29 cellular contexts compared by ENCODE assay signal in genomic region chr3:169855514-169855913, GRCh38. TPM values are rescaled to one million over a fixed set of nuclear protein-coding genes. Genes with fewer than 3 reads are reported as not detected.
DNase-seq lines count a peak whose midpoint lies in the region; ATAC-seq, FAIRE-seq and TF ChIP-seq lines count a peak whose summit lies in the region.
"Had no signal": no experiment of that assay in that cellular context is flagged by ENCODE, and none has a peak within 500 bp of the region (broad histone marks: within the 10 kb centered on the region; RNA-seq: fewer than 3 reads in every experiment).

No MANE protein-coding gene starts in this region.

- no peaks in the 10 kb centered on the region for H3K4me1 ChIP-seq in HepG2 (ENCODE audit: insufficient read depth, low read length)
- no peaks in the 10 kb centered on the region for H3K4me1 ChIP-seq in right lobe of liver
- no peaks in the 10 kb centered on the region for H3K4me1 ChIP-seq in K562 (replicated peaks in 1 of 2; ENCODE audit: control insufficient read depth in 2 of 2, insufficient read depth in 2 of 2, low read length in 2 of 2)
- H3K4me1 ChIP-seq: BE2C, BLaER1 had no signal

- no peaks in the 10 kb centered on the region for H3K9me3 ChIP-seq in HepG2 (ENCODE audit: low read length)
- no peaks in the 10 kb centered on the region for H3K9me3 ChIP-seq in right lobe of liver
- no peaks in the 10 kb centered on the region for H3K9me3 ChIP-seq in K562 (replicated peaks; ENCODE audit: control insufficient read depth, insufficient read depth, low read depth, low read length)
- H3K9me3 ChIP-seq: BE2C, BLaER1 had no signal

- ATAC-seq in HepG2 = no peak
- ATAC-seq in right lobe of liver = no peak
- ATAC-seq in K562 = no peak
- ATAC-seq: GM12878 had no signal

- in situ Hi-C loops in HepG2 (cut with HindIII; ENCODE audit: extremely low pct_ligation_motif_present, low pct_unique_long_range_greater_than_20kb) (no loop called here), K562 (cut with MboI) (no loop called here)

- no peak for TF ChIP-seq CTCF in HepG2 (CRISPR knock-in tag; IDR thresholded peaks at IDR 0.05)
- TF ChIP-seq CTCF in right lobe of liver (IDR thresholded peaks at IDR 0.05) = no peak
- no peak for TF ChIP-seq CTCF in K562 (IDR thresholded peaks at IDR 0.05 in 2 of 3, conservative IDR thresholded peaks at IDR 0.05 in 1 of 3; ENCODE audit: insufficient read depth in 2 of 3, low read depth in 1 of 3, low read length in 3 of 3)

- intact Hi-C loops in HepG2 (cut with micrococcal nuclease; ENCODE audit: unreplicated experiment) (no loop called here), right lobe of liver (cut with DNase I) (no loop called here), K562 (cut with micrococcal nuclease) (no loop called here)

- 73% methylated on average over 3 of the region's 3 CpGs for WGBS in HepG2 (ENCODE audit: low lambda C conversion rate)
- 77% methylated on average over 3 of the region's 3 CpGs for WGBS in right lobe of liver (ENCODE audit: insufficient coverage, low coverage, low lambda C conversion rate, missing lambda C conversion rate)
- 11% methylated on average over 3 of the region's 3 CpGs for WGBS in K562 (ENCODE audit: insufficient coverage, low coverage, missing lambda C conversion rate)

- no peaks in the 10 kb centered on the region for H3K9me1 ChIP-seq in K562 (ENCODE audit: control insufficient read depth, insufficient read depth, low read length)

- no peak for TF ChIP-seq EP300 in HepG2 (IDR thresholded peaks at IDR 0.05; ENCODE audit: low read depth in 2 of 2, low read length in 2 of 2)
- no peak for TF ChIP-seq EP300 in HepG2 (CRISPR knock-in tag; IDR thresholded peaks at IDR 0.05; ENCODE audit: borderline replicate concordance)
- no peak for TF ChIP-seq EP300 in K562 (IDR thresholded peaks at IDR 0.05; ENCODE audit: low read length)

- H3K4me2 ChIP-seq in HepG2 (ENCODE audit: low read depth, low read length) = no peak overlapping the region
- H3K4me2 ChIP-seq in K562 (ENCODE audit: insufficient read depth, low read length) = no peak overlapping the region
- H3K4me2 ChIP-seq: BLaER1 had no signal

- TF ChIP-seq RAD21 in HepG2 (CRISPR knock-in tag; IDR thresholded peaks at IDR 0.05) = no peak
- no peak for TF ChIP-seq RAD21 in K562 (CRISPR knock-in tag; conservative IDR thresholded peaks at IDR 0.05 in 1 of 2, IDR thresholded peaks at IDR 0.05 in 1 of 2)

- H3K79me2 ChIP-seq in HepG2 (ENCODE audit: insufficient read depth, low read length) = no peaks in the 10 kb centered on the region
- no peaks in the 10 kb centered on the region for H3K79me2 ChIP-seq in K562 (ENCODE audit: control insufficient read depth, insufficient read depth, low read length)

- no peak overlapping the region for H3K27ac ChIP-seq in HepG2 (ENCODE audit: extremely low read length, insufficient read depth, low read length)
- no peak overlapping the region for H3K27ac ChIP-seq in right lobe of liver
- no peak overlapping the region for H3K27ac ChIP-seq in K562 (ENCODE audit: extremely low read depth, low read depth, low read length)
- H3K27ac ChIP-seq: 22Rv1, BLaER1 had no signal

- DNase-seq in HepG2 (ENCODE audit: low spot score) (no peak), right lobe of liver (no peak), K562 (ENCODE audit: extremely low read depth in 1 of 4, low spot score in 3 of 4) (no peak), putamen (ENCODE audit: low spot score) (no peak)
- DNase-seq: ACHN; BE2C; C1 segment of cervical spinal cord; CD4-positive, alpha-beta memory T cell; CD4-positive, CD25-positive, alpha-beta regulatory T cell; CD8-positive, alpha-beta memory T cell; COR-L47; DMS 273 treated with DMSO at 0.1 percent for 48 hours; DMS153; DMS53; DMS79; DND-41; EL; GDM1 had no signal

- POLR2A ChIA-PET in HepG2 (lab: Yijun Ruan, JAX) (no interaction called here), K562 (lab: Yijun Ruan, JAX) (no interaction called here)

- H3K36me3 ChIP-seq in HepG2 (replicated peaks in 1 of 2; ENCODE audit: control insufficient read depth in 1 of 2, insufficient read depth in 2 of 2, low read length in 2 of 2) (no peaks in the 10 kb centered on the region), right lobe of liver (no peaks in the 10 kb centered on the region), K562 (ENCODE audit: control insufficient read depth, insufficient read depth, low read length) (no peaks in the 10 kb centered on the region)
- H3K36me3 ChIP-seq: BE2C, BLaER1 had no signal

- no TSS peak for BruUV-seq in HepG2 (replicated peaks; lab: Mats Ljungman, UMichigan)
- no TSS peak for BruUV-seq in K562 (replicated peaks; lab: Mats Ljungman, UMichigan)

- CTCF ChIA-PET in HepG2 (lab: Yijun Ruan, JAX; ENCODE audit: low intra/inter-chr PET ratio, low total read pairs) (no interaction called here), K562 (lab: Yijun Ruan, JAX; ENCODE audit: low intra/inter-chr PET ratio) (no interaction called here)

- no peaks in the 10 kb centered on the region for H4K20me1 ChIP-seq in HepG2 (ENCODE audit: insufficient read depth, low read length)
- no peaks in the 10 kb centered on the region for H4K20me1 ChIP-seq in K562 (replicated peaks; ENCODE audit: control insufficient read depth, insufficient read depth, low read length)
- H4K20me1 ChIP-seq: BLaER1 had no signal

- H2AFZ ChIP-seq in HepG2 (ENCODE audit: low read length) (no peak overlapping the region), K562 (ENCODE audit: low read depth, low read length) (no peak overlapping the region)

- TF ChIP-seq POLR2A in HepG2 (IDR thresholded peaks at IDR 0.05; ENCODE audit: insufficient read depth in 1 of 2, low read depth in 2 of 2, low read length in 2 of 2) = no peak
- TF ChIP-seq POLR2A in right lobe of liver (IDR thresholded peaks at IDR 0.05) = no peak
- TF ChIP-seq POLR2A in K562 (conservative IDR thresholded peaks at IDR 0.05) = no peak

- H3K27me3 ChIP-seq in HepG2 (ENCODE audit: control insufficient read depth in 1 of 2, insufficient read depth in 2 of 2, low read length in 2 of 2) (no peaks in the 10 kb centered on the region; a peak in 1 of 5 replicates), right lobe of liver (no peaks in the 10 kb centered on the region), K562 (ENCODE audit: control insufficient read depth in 2 of 2, insufficient read depth in 2 of 2, low read length in 2 of 2) (peaks cover 13 to 26% of the 10 kb centered on the region in 2 experiments; a peak in 4 of 5 replicates)
- H3K27me3 ChIP-seq: BLaER1 had no signal

- H3K4me3 ChIP-seq in HepG2 (replicated peaks in 1 of 3; ENCODE audit: insufficient read depth in 1 of 3, low read depth in 2 of 3, low read length in 3 of 3) (no peak overlapping the region), right lobe of liver (no peak overlapping the region), K562 (no peak overlapping the region)
- H3K4me3 ChIP-seq: BLaER1, GM12878 had no signal

- FAIRE-seq in HepG2 (lab: Jason Lieb, UNC) = no peak
- no peak for FAIRE-seq in K562 (lab: Jason Lieb, UNC)
- FAIRE-seq: GM12878, GM12892, GM19239 had no signal

- H3K9ac ChIP-seq in HepG2 (ENCODE audit: insufficient read depth, low read depth, low read length) = no peak overlapping the region
- no peak overlapping the region for H3K9ac ChIP-seq in K562 (ENCODE audit: insufficient read depth in 1 of 2, low read depth in 2 of 2, low read length in 2 of 2)
- H3K9ac ChIP-seq: BLaER1 had no signal

RNA-seq across cellular contexts. Expression of gene LRRC31, which starts 14.2 kb away (rescaled TPM):
- total RNA-seq in HepG2 (2016; rRNA removed; fragmentation: Illumina TruSeq; extraction: Trizol) (not detected in 2 replicates), right lobe of liver (1 to 10 TPM in 5 of 6 experiments, under 1 TPM in 1; 0.78 to 5.0 (median 2.2) TPM), K562 (2014; rRNA removed) (not detected in 2 replicates), K562 (2014; rRNA removed; fragmentation: Illumina TruSeq; extraction: Trizol) (not detected in 2 replicates), K562 (2015; rRNA removed; fragmentation: Illumina TruSeq; extraction: Trizol) (not detected in 2 replicates), K562 (2021) (not detected in 2 replicates)
- total RNA-seq in HepG2 (2016; cell fraction: cytosol; rRNA removed; fragmentation: Illumina TruSeq; extraction: Trizol; ENCODE audit: low read depth) = not detected in 2 replicates
- not detected in 2 replicates for total RNA-seq in HepG2 (2016; cell fraction: insoluble cytoplasmic fraction; rRNA removed; fragmentation: Illumina TruSeq; extraction: Trizol)
- total RNA-seq in HepG2 (2016; cell fraction: membrane; rRNA removed; fragmentation: Illumina TruSeq; extraction: Trizol) = not detected in 2 replicates
- not detected in 2 replicates for total RNA-seq in HepG2 (2016; cell fraction: nucleus; rRNA removed; fragmentation: Illumina TruSeq; extraction: Trizol)
- polyA plus RNA-seq in HepG2 (2011; rRNA removed) (not detected in 2 replicates), K562 (2011; rRNA removed) (not detected in 2 replicates), K562 (2014; fragmentation: Illumina TruSeq; extraction: Trizol) (not detected in 2 replicates), K562 (2014; fragmentation: Nextera tagmentation; extraction: Ambion mirVana) (not detected), K562 (2014; rRNA removed) (not detected in 2 replicates)
- polyA plus RNA-seq in HepG2 (2011; cell fraction: cytosol; rRNA removed) = 0.04 TPM in 1 of 2 replicates, not detected in the other
- not detected in 2 replicates for polyA plus RNA-seq in HepG2 (2011; cell fraction: nucleus; rRNA removed)
- polyA plus RNA-seq in HepG2 (2012) = not detected in 2 replicates
- not detected in 2 replicates for polyA plus RNA-seq in HepG2 (2016; cell fraction: cytosol; fragmentation: Illumina TruSeq; extraction: Trizol; ENCODE audit: low read depth)
- polyA plus RNA-seq in HepG2 (2016; cell fraction: insoluble cytoplasmic fraction; fragmentation: Illumina TruSeq; extraction: Trizol; ENCODE audit: low read depth) = not detected in 2 replicates
- not detected in 2 replicates for polyA plus RNA-seq in HepG2 (2016; cell fraction: membrane; fragmentation: Illumina TruSeq; extraction: Trizol; ENCODE audit: low read depth)
- not detected in 2 replicates for polyA plus RNA-seq in HepG2 (2016; cell fraction: nucleus; fragmentation: Illumina TruSeq; extraction: Trizol; ENCODE audit: insufficient read depth, low read depth)
- not detected in 2 replicates for polyA minus RNA-seq in HepG2 (2011; rRNA and poly(A)+ RNA removed; ENCODE audit: low replicate concordance)
- polyA minus RNA-seq in HepG2 (2011; cell fraction: cytosol; rRNA and poly(A)+ RNA removed) = not detected in 2 replicates
- polyA minus RNA-seq in HepG2 (2011; cell fraction: nucleus; rRNA and poly(A)+ RNA removed) = not detected in 2 replicates
- total RNA-seq in K562 (2011; cell fraction: chromatin; rRNA removed; ENCODE audit: low replicate concordance) = not detected in 2 replicates
- not detected in 2 replicates for total RNA-seq in K562 (2011; cell fraction: nucleolus; rRNA removed)
- not detected in 2 replicates for total RNA-seq in K562 (2011; cell fraction: nucleoplasm; rRNA removed)
- not detected in 2 replicates for polyA plus RNA-seq in K562 (2011; cell fraction: cytosol; rRNA removed)
- polyA plus RNA-seq in K562 (2011; cell fraction: nucleus; rRNA removed) = not detected in 2 replicates
- not detected in 2 replicates for polyA plus RNA-seq in K562 (2012)
- polyA minus RNA-seq in K562 (2011; rRNA and poly(A)+ RNA removed) = not detected in 2 replicates
- polyA minus RNA-seq in K562 (2011; cell fraction: cytosol; rRNA and poly(A)+ RNA removed) = not detected in 2 replicates
- not detected in 2 replicates for polyA minus RNA-seq in K562 (2011; cell fraction: nucleus; rRNA and poly(A)+ RNA removed)
- total RNA-seq: A172; A673; CD4-positive, alpha-beta memory T cell; CD4-positive, CD25-positive, alpha-beta regulatory T cell; CD8-positive, alpha-beta memory T cell; Daoy; G401; GM12878 had no signal
- polyA plus RNA-seq: AG04450; CD14-positive monocyte; CD4-positive, alpha-beta memory T cell; CD4-positive, CD25-positive, alpha-beta regulatory T cell; CD8-positive, alpha-beta memory T cell had no signal

RNA-seq across cellular contexts. Expression of gene LRRC34, which starts 42.8 kb away (rescaled TPM):
- not detected in 2 replicates for total RNA-seq in HepG2 (2016; rRNA removed; fragmentation: Illumina TruSeq; extraction: Trizol)
- not detected in 2 replicates for total RNA-seq in HepG2 (2016; cell fraction: cytosol; rRNA removed; fragmentation: Illumina TruSeq; extraction: Trizol; ENCODE audit: low read depth)
- total RNA-seq in HepG2 (2016; cell fraction: insoluble cytoplasmic fraction; rRNA removed; fragmentation: Illumina TruSeq; extraction: Trizol) = not detected in 2 replicates
- not detected in 2 replicates for total RNA-seq in HepG2 (2016; cell fraction: membrane; rRNA removed; fragmentation: Illumina TruSeq; extraction: Trizol)
- not detected in 2 replicates for total RNA-seq in HepG2 (2016; cell fraction: nucleus; rRNA removed; fragmentation: Illumina TruSeq; extraction: Trizol)
- not detected in 2 replicates for polyA plus RNA-seq in HepG2 (2011; rRNA removed)
- polyA plus RNA-seq in HepG2 (2011; cell fraction: cytosol; rRNA removed) = not detected in 2 replicates
- not detected in 2 replicates for polyA plus RNA-seq in HepG2 (2011; cell fraction: nucleus; rRNA removed)
- 0.11 TPM in 1 of 2 replicates, not detected in the other for polyA plus RNA-seq in HepG2 (2012)
- not detected in 2 replicates for polyA plus RNA-seq in HepG2 (2016; cell fraction: cytosol; fragmentation: Illumina TruSeq; extraction: Trizol; ENCODE audit: low read depth)
- polyA plus RNA-seq in HepG2 (2016; cell fraction: insoluble cytoplasmic fraction; fragmentation: Illumina TruSeq; extraction: Trizol; ENCODE audit: low read depth) = not detected in 2 replicates
- not detected in 2 replicates for polyA plus RNA-seq in HepG2 (2016; cell fraction: membrane; fragmentation: Illumina TruSeq; extraction: Trizol; ENCODE audit: low read depth)
- not detected in 2 replicates for polyA plus RNA-seq in HepG2 (2016; cell fraction: nucleus; fragmentation: Illumina TruSeq; extraction: Trizol; ENCODE audit: insufficient read depth, low read depth)
- polyA minus RNA-seq in HepG2 (2011; rRNA and poly(A)+ RNA removed; ENCODE audit: low replicate concordance) = not detected in 2 replicates
- not detected in 2 replicates for polyA minus RNA-seq in HepG2 (2011; cell fraction: cytosol; rRNA and poly(A)+ RNA removed)
- not detected in 2 replicates for polyA minus RNA-seq in HepG2 (2011; cell fraction: nucleus; rRNA and poly(A)+ RNA removed)
- 1 to 10 TPM in 1 of 6 experiments, under 1 TPM in 4, not detected in 1; 0.06 to 1.9 (median 0.60) TPM for total RNA-seq in right lobe of liver
- not detected in 2 replicates for total RNA-seq in K562 (2011; cell fraction: chromatin; rRNA removed; ENCODE audit: low replicate concordance)
- total RNA-seq in K562 (2011; cell fraction: nucleolus; rRNA removed) = not detected in 2 replicates
- not detected in 2 replicates for total RNA-seq in K562 (2011; cell fraction: nucleoplasm; rRNA removed)
- total RNA-seq in K562 (2014; rRNA removed) = not detected in 2 replicates
- not detected in 2 replicates for total RNA-seq in K562 (2014; rRNA removed; fragmentation: Illumina TruSeq; extraction: Trizol)
- not detected in 2 replicates for total RNA-seq in K562 (2015; rRNA removed; fragmentation: Illumina TruSeq; extraction: Trizol)
- not detected in 2 replicates for total RNA-seq in K562 (2021)
- polyA plus RNA-seq in K562 (2011; rRNA removed) = not detected in 2 replicates
- not detected in 2 replicates for polyA plus RNA-seq in K562 (2011; cell fraction: cytosol; rRNA removed)
- polyA plus RNA-seq in K562 (2011; cell fraction: nucleus; rRNA removed) = not detected in 2 replicates
- 0.07 and 0.22 TPM in 2 replicates for polyA plus RNA-seq in K562 (2012)
- not detected in 2 replicates for polyA plus RNA-seq in K562 (2014; fragmentation: Illumina TruSeq; extraction: Trizol)
- polyA plus RNA-seq in K562 (2014; fragmentation: Nextera tagmentation; extraction: Ambion mirVana) = under 1 TPM; 0.17 to 0.30 TPM
- not detected in 2 replicates for polyA plus RNA-seq in K562 (2014; rRNA removed)
- not detected in 2 replicates for polyA minus RNA-seq in K562 (2011; rRNA and poly(A)+ RNA removed)
- polyA minus RNA-seq in K562 (2011; cell fraction: cytosol; rRNA and poly(A)+ RNA removed) = not detected in 2 replicates
- not detected in 2 replicates for polyA minus RNA-seq in K562 (2011; cell fraction: nucleus; rRNA and poly(A)+ RNA removed)
- total RNA-seq: A172; CD4-positive, CD25-positive, alpha-beta regulatory T cell; G401 had no signal

RNA-seq across cellular contexts. Expression of gene LRRIQ4, which starts 42.8 kb away (rescaled TPM):
- total RNA-seq in HepG2 (2016; rRNA removed; fragmentation: Illumina TruSeq; extraction: Trizol) (not detected in 2 replicates), right lobe of liver (not detected), K562 (2014; rRNA removed) (not detected in 2 replicates), K562 (2014; rRNA removed; fragmentation: Illumina TruSeq; extraction: Trizol) (not detected in 2 replicates), K562 (2015; rRNA removed; fragmentation: Illumina TruSeq; extraction: Trizol) (not detected in 2 replicates), K562 (2021) (not detected in 2 replicates)
- not detected in 2 replicates for total RNA-seq in HepG2 (2016; cell fraction: cytosol; rRNA removed; fragmentation: Illumina TruSeq; extraction: Trizol; ENCODE audit: low read depth)
- not detected in 2 replicates for total RNA-seq in HepG2 (2016; cell fraction: insoluble cytoplasmic fraction; rRNA removed; fragmentation: Illumina TruSeq; extraction: Trizol)
- not detected in 2 replicates for total RNA-seq in HepG2 (2016; cell fraction: membrane; rRNA removed; fragmentation: Illumina TruSeq; extraction: Trizol)
- not detected in 2 replicates for total RNA-seq in HepG2 (2016; cell fraction: nucleus; rRNA removed; fragmentation: Illumina TruSeq; extraction: Trizol)
- polyA plus RNA-seq in HepG2 (2011; rRNA removed) (not detected in 2 replicates), K562 (2011; rRNA removed) (not detected in 2 replicates), K562 (2014; fragmentation: Illumina TruSeq; extraction: Trizol) (not detected in 2 replicates), K562 (2014; fragmentation: Nextera tagmentation; extraction: Ambion mirVana) (not detected), K562 (2014; rRNA removed) (not detected in 2 replicates)
- polyA plus RNA-seq in HepG2 (2011; cell fraction: cytosol; rRNA removed) = not detected in 2 replicates
- not detected in 2 replicates for polyA plus RNA-seq in HepG2 (2011; cell fraction: nucleus; rRNA removed)
- not detected in 2 replicates for polyA plus RNA-seq in HepG2 (2012)
- not detected in 2 replicates for polyA plus RNA-seq in HepG2 (2016; cell fraction: cytosol; fragmentation: Illumina TruSeq; extraction: Trizol; ENCODE audit: low read depth)
- polyA plus RNA-seq in HepG2 (2016; cell fraction: insoluble cytoplasmic fraction; fragmentation: Illumina TruSeq; extraction: Trizol; ENCODE audit: low read depth) = not detected in 2 replicates
- polyA plus RNA-seq in HepG2 (2016; cell fraction: membrane; fragmentation: Illumina TruSeq; extraction: Trizol; ENCODE audit: low read depth) = not detected in 2 replicates
- not detected in 2 replicates for polyA plus RNA-seq in HepG2 (2016; cell fraction: nucleus; fragmentation: Illumina TruSeq; extraction: Trizol; ENCODE audit: insufficient read depth, low read depth)
- polyA minus RNA-seq in HepG2 (2011; rRNA and poly(A)+ RNA removed; ENCODE audit: low replicate concordance) = not detected in 2 replicates
- not detected in 2 replicates for polyA minus RNA-seq in HepG2 (2011; cell fraction: cytosol; rRNA and poly(A)+ RNA removed)
- polyA minus RNA-seq in HepG2 (2011; cell fraction: nucleus; rRNA and poly(A)+ RNA removed) = not detected in 2 replicates
- not detected in 2 replicates for total RNA-seq in K562 (2011; cell fraction: chromatin; rRNA removed; ENCODE audit: low replicate concordance)
- total RNA-seq in K562 (2011; cell fraction: nucleolus; rRNA removed) = not detected in 2 replicates
- not detected in 2 replicates for total RNA-seq in K562 (2011; cell fraction: nucleoplasm; rRNA removed)
- polyA plus RNA-seq in K562 (2011; cell fraction: cytosol; rRNA removed) = not detected in 2 replicates
- polyA plus RNA-seq in K562 (2011; cell fraction: nucleus; rRNA removed) = not detected in 2 replicates
- polyA plus RNA-seq in K562 (2012) = not detected in 2 replicates
- not detected in 2 replicates for polyA minus RNA-seq in K562 (2011; rRNA and poly(A)+ RNA removed)
- polyA minus RNA-seq in K562 (2011; cell fraction: cytosol; rRNA and poly(A)+ RNA removed) = not detected in 2 replicates
- not detected in 2 replicates for polyA minus RNA-seq in K562 (2011; cell fraction: nucleus; rRNA and poly(A)+ RNA removed)
- total RNA-seq: A172; CD4-positive, alpha-beta memory T cell; CD4-positive, CD25-positive, alpha-beta regulatory T cell; Daoy; G401 had no signal
- polyA plus RNA-seq: AG04450; CD14-positive monocyte; CD4-positive, alpha-beta memory T cell; CD4-positive, CD25-positive, alpha-beta regulatory T cell; CD8-positive, alpha-beta memory T cell had no signal

RNA-seq across cellular contexts. Expression of gene SAMD7, which starts 55.9 kb away (rescaled TPM):
- total RNA-seq in HepG2 (2016; rRNA removed; fragmentation: Illumina TruSeq; extraction: Trizol) = not detected in 2 replicates
- total RNA-seq in HepG2 (2016; cell fraction: cytosol; rRNA removed; fragmentation: Illumina TruSeq; extraction: Trizol; ENCODE audit: low read depth) = not detected in 2 replicates
- total RNA-seq in HepG2 (2016; cell fraction: insoluble cytoplasmic fraction; rRNA removed; fragmentation: Illumina TruSeq; extraction: Trizol) = not detected in 2 replicates
- not detected in 2 replicates for total RNA-seq in HepG2 (2016; cell fraction: membrane; rRNA removed; fragmentation: Illumina TruSeq; extraction: Trizol)
- not detected in 2 replicates for total RNA-seq in HepG2 (2016; cell fraction: nucleus; rRNA removed; fragmentation: Illumina TruSeq; extraction: Trizol)
- polyA plus RNA-seq in HepG2 (2011; rRNA removed) = not detected in 2 replicates
- polyA plus RNA-seq in HepG2 (2011; cell fraction: cytosol; rRNA removed) = not detected in 2 replicates
- not detected in 2 replicates for polyA plus RNA-seq in HepG2 (2011; cell fraction: nucleus; rRNA removed)
- polyA plus RNA-seq in HepG2 (2012) = not detected in 2 replicates
- polyA plus RNA-seq in HepG2 (2016; cell fraction: cytosol; fragmentation: Illumina TruSeq; extraction: Trizol; ENCODE audit: low read depth) = not detected in 2 replicates
- polyA plus RNA-seq in HepG2 (2016; cell fraction: insoluble cytoplasmic fraction; fragmentation: Illumina TruSeq; extraction: Trizol; ENCODE audit: low read depth) = not detected in 2 replicates
- not detected in 2 replicates for polyA plus RNA-seq in HepG2 (2016; cell fraction: membrane; fragmentation: Illumina TruSeq; extraction: Trizol; ENCODE audit: low read depth)
- polyA plus RNA-seq in HepG2 (2016; cell fraction: nucleus; fragmentation: Illumina TruSeq; extraction: Trizol; ENCODE audit: insufficient read depth, low read depth) = not detected in 2 replicates
- not detected in 2 replicates for polyA minus RNA-seq in HepG2 (2011; rRNA and poly(A)+ RNA removed; ENCODE audit: low replicate concordance)
- polyA minus RNA-seq in HepG2 (2011; cell fraction: cytosol; rRNA and poly(A)+ RNA removed) = not detected in 2 replicates
- not detected in 2 replicates for polyA minus RNA-seq in HepG2 (2011; cell fraction: nucleus; rRNA and poly(A)+ RNA removed)
- not detected for total RNA-seq in right lobe of liver
- total RNA-seq in K562 (2011; cell fraction: chromatin; rRNA removed; ENCODE audit: low replicate concordance) = not detected in 2 replicates
- not detected in 2 replicates for total RNA-seq in K562 (2011; cell fraction: nucleolus; rRNA removed)
- not detected in 2 replicates for total RNA-seq in K562 (2011; cell fraction: nucleoplasm; rRNA removed)
- not detected in 2 replicates for total RNA-seq in K562 (2014; rRNA removed)
- not detected in 2 replicates for total RNA-seq in K562 (2014; rRNA removed; fragmentation: Illumina TruSeq; extraction: Trizol)
- not detected in 2 replicates for total RNA-seq in K562 (2015; rRNA removed; fragmentation: Illumina TruSeq; extraction: Trizol)
- total RNA-seq in K562 (2021) = not detected in 2 replicates
- polyA plus RNA-seq in K562 (2011; rRNA removed) = not detected in 2 replicates
- polyA plus RNA-seq in K562 (2011; cell fraction: cytosol; rRNA removed) = not detected in 2 replicates
- polyA plus RNA-seq in K562 (2011; cell fraction: nucleus; rRNA removed) = not detected in 2 replicates
- not detected in 2 replicates for polyA plus RNA-seq in K562 (2012)
- not detected in 2 replicates for polyA plus RNA-seq in K562 (2014; fragmentation: Illumina TruSeq; extraction: Trizol)
- not detected for polyA plus RNA-seq in K562 (2014; fragmentation: Nextera tagmentation; extraction: Ambion mirVana)
- not detected in 2 replicates for polyA plus RNA-seq in K562 (2014; rRNA removed)
- not detected in 2 replicates for polyA minus RNA-seq in K562 (2011; rRNA and poly(A)+ RNA removed)
- polyA minus RNA-seq in K562 (2011; cell fraction: cytosol; rRNA and poly(A)+ RNA removed) = not detected in 2 replicates
- not detected in 2 replicates for polyA minus RNA-seq in K562 (2011; cell fraction: nucleus; rRNA and poly(A)+ RNA removed)
- total RNA-seq: A172; A673; CD4-positive, alpha-beta memory T cell; CD4-positive, CD25-positive, alpha-beta regulatory T cell; CD8-positive, alpha-beta memory T cell; Daoy; G401 had no signal
- polyA plus RNA-seq: AG04450; CD14-positive monocyte; CD4-positive, alpha-beta memory T cell; CD4-positive, CD25-positive, alpha-beta regulatory T cell; CD8-positive, alpha-beta memory T cell had no signal

Comparison
In these comparisons a context has a peak if more than half of its experiments do, and no peak if none do; other contexts are left out.
1. Of the 241 proteins assayed by ChIP-seq in both HepG2 and K562: peak only in HepG2: MAFK; only in K562: MAFG; in both: MAFF; in neither: 238.